Comparison of ENCODE assay signal across 10 cellular contexts in the genomic region with DNA sequence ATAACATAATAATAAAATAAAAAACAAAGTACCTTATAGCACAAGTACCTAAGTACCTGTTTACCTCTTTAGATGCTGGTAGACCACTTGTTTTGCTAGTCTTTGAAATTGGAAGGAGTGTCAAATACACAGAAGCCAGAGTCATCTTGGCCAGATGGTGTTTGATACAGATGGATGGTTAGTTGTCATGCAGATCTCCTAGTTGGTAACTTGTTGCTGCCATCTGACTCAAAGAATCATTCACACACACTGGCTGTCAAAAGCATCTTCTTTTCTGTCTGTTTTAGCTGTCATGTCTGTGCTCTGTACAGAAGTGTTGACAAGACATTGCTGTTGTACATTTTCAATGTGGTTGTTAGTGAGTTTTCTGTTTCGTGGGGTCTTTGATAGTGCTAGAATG. TPM values are rescaled to one million over a fixed set of nuclear protein-coding genes. Genes with fewer than 3 reads are reported as not detected.
DNase-seq lines count a peak whose midpoint lies in the region; ATAC-seq and TF ChIP-seq lines count a peak whose summit lies in the region.
"Had no signal": no experiment of that assay in that cellular context is flagged by ENCODE, and none has a peak within 500 bp of the region (broad histone marks: within the 10 kb centered on the region; RNA-seq: fewer than 3 reads in every experiment).

No MANE protein-coding gene starts in this region.

- no peaks in the 10 kb centered on the region for H3K79me2 ChIP-seq in MM.1S (ENCODE audit: low read length)

- peak; percentile 66 for DNase-seq in DMS 273 (lab: John Stamatoyannopoulos, UW; ENCODE audit: unreplicated experiment)
- DNase-seq in activated T-helper 1 cell treated with anti-CD3 and anti-CD28 coated beads, Interleukin-12 subunit alpha, Interleukin-12 subunit beta, Interleukin-2, Interleukin-4 antibody, amounts not matched to agents 30 ng/mL and 10 ng/mL and 1 ng/mL, durations not matched to agents 14 hours and 24 hours and 36 hours (ENCODE audit: low spot score), result no peak
- DNase-seq in MM.1S, result no peak
- no peak for DNase-seq in hippocampal formation (lab: John Stamatoyannopoulos, UW)
- no peak for DNase-seq in hepatic stellate cell (ENCODE audit: low spot score)
- DNase-seq in stimulated activated CD4-positive, alpha-beta T cell treated with anti-CD3 and anti-CD28 coated beads, Interleukin-2, amount 100 ng/mL, for 48 hours, result no peak
- DNase-seq: DMS79 had no signal

- H3K4me3 ChIP-seq in MM.1S (ENCODE audit: low read length), result no peak overlapping the region
- H3K4me3 ChIP-seq: neural progenitor cell had no signal

- H3K27ac ChIP-seq in MM.1S (ENCODE audit: low read length), result no peak overlapping the region
- H3K27ac ChIP-seq: neural progenitor cell had no signal

- H2AFZ ChIP-seq in MM.1S (ENCODE audit: low read length), result no peak overlapping the region
- H2AFZ ChIP-seq: neural progenitor cell had no signal

- H3K36me3 ChIP-seq in MM.1S (replicated peaks; ENCODE audit: insufficient read depth, low read length), result peaks cover 7% of the 10 kb centered on the region; the same call in 1 of the 2 replicates

- H3K4me1 ChIP-seq in MM.1S (ENCODE audit: low read length), result no peaks in the 10 kb centered on the region

- peak overlapping the region; percentile 90 for H3K27ac Mint-ChIP-seq in activated T-helper 1 cell treated with anti-CD3 and anti-CD28 coated beads, Interleukin-12 subunit alpha, Interleukin-12 subunit beta, Interleukin-2, Interleukin-4 antibody, amounts not matched to agents 30 ng/mL and 10 ng/mL and 1 ng/mL, durations not matched to agents 14 hours and 24 hours and 36 hours
- H3K27ac Mint-ChIP-seq: neural progenitor cell had no signal

- H3K9me2 ChIP-seq in MM.1S (replicated peaks; ENCODE audit: insufficient read depth, low read length), result no peaks in the 10 kb centered on the region

- no peaks in the 10 kb centered on the region for H3K9me3 ChIP-seq in MM.1S (replicated peaks; ENCODE audit: insufficient read depth, low read length)

- intact Hi-C loops in activated T-helper 1 cell treated with anti-CD3 and anti-CD28 coated beads, Interleukin-12 subunit alpha, Interleukin-12 subunit beta, Interleukin-2, Interleukin-4 antibody, amounts not matched to agents 30 ng/mL and 10 ng/mL and 1 ng/mL, durations not matched to agents 14 hours and 24 hours and 36 hours (cut with micrococcal nuclease), result loop anchor here (1.0 to 2.0 kb wide), 4 partner anchors 15 to 61 kb away; no protein-coding TSS in a partner anchor

- no peaks in the 10 kb centered on the region for H3K9me3 Mint-ChIP-seq in activated T-helper 1 cell treated with anti-CD3 and anti-CD28 coated beads, Interleukin-12 subunit alpha, Interleukin-12 subunit beta, Interleukin-2, Interleukin-4 antibody, amounts not matched to agents 30 ng/mL and 10 ng/mL and 1 ng/mL, durations not matched to agents 14 hours and 24 hours and 36 hours
- H3K9me3 Mint-ChIP-seq: neural progenitor cell had no signal

- peaks cover 51% of the 10 kb centered on the region for H3K4me1 Mint-ChIP-seq in activated T-helper 1 cell treated with anti-CD3 and anti-CD28 coated beads, Interleukin-12 subunit alpha, Interleukin-12 subunit beta, Interleukin-2, Interleukin-4 antibody, amounts not matched to agents 30 ng/mL and 10 ng/mL and 1 ng/mL, durations not matched to agents 14 hours and 24 hours and 36 hours (ENCODE audit: low read depth)
- H3K4me1 Mint-ChIP-seq: neural progenitor cell had no signal

- no peaks in the 10 kb centered on the region for H3K27me3 Mint-ChIP-seq in activated T-helper 1 cell treated with anti-CD3 and anti-CD28 coated beads, Interleukin-12 subunit alpha, Interleukin-12 subunit beta, Interleukin-2, Interleukin-4 antibody, amounts not matched to agents 30 ng/mL and 10 ng/mL and 1 ng/mL, durations not matched to agents 14 hours and 24 hours and 36 hours (ENCODE audit: insufficient read depth)

- peaks cover 54% of the 10 kb centered on the region for H3K36me3 Mint-ChIP-seq in activated T-helper 1 cell treated with anti-CD3 and anti-CD28 coated beads, Interleukin-12 subunit alpha, Interleukin-12 subunit beta, Interleukin-2, Interleukin-4 antibody, amounts not matched to agents 30 ng/mL and 10 ng/mL and 1 ng/mL, durations not matched to agents 14 hours and 24 hours and 36 hours (ENCODE audit: low read depth)

- H3K9ac ChIP-seq in MM.1S (ENCODE audit: low read length), result no peak overlapping the region
- H3K9ac ChIP-seq: neural progenitor cell had no signal

- ATAC-seq in GM19438 (IDR thresholded peaks at IDR 0.05; ENCODE audit: low read depth, unreplicated experiment) (peak; percentile 76), HG03097 (IDR thresholded peaks at IDR 0.05; ENCODE audit: low FRiP score, unreplicated experiment) (peak; percentile 48)

- H3K4me2 ChIP-seq in MM.1S (ENCODE audit: low read depth, low read length), result no peak overlapping the region
- H3K4me2 ChIP-seq: neural progenitor cell had no signal

- no peaks in the 10 kb centered on the region for H4K20me1 ChIP-seq in MM.1S (ENCODE audit: insufficient read depth, low read length)

- no peaks in the 10 kb centered on the region for H3F3A ChIP-seq in MM.1S (ENCODE audit: insufficient read depth, low read length)

- no peak for TF ChIP-seq CTCF in MM.1S (IDR thresholded peaks at IDR 0.05; ENCODE audit: low read length)

- H3K27me3 ChIP-seq in MM.1S (replicated peaks; ENCODE audit: insufficient read depth, low read length), result no peaks in the 10 kb centered on the region
- H3K27me3 ChIP-seq: neural progenitor cell had no signal

- H3K4me3 Mint-ChIP-seq in activated T-helper 1 cell treated with anti-CD3 and anti-CD28 coated beads, Interleukin-12 subunit alpha, Interleukin-12 subunit beta, Interleukin-2, Interleukin-4 antibody, amounts not matched to agents 30 ng/mL and 10 ng/mL and 1 ng/mL, durations not matched to agents 14 hours and 24 hours and 36 hours, result peak overlapping the region; percentile 19
- H3K4me3 Mint-ChIP-seq: neural progenitor cell had no signal

RNA-seq across cellular contexts. Expression of a gene that starts 39.7 kb away (rescaled TPM):
- 136 and 141 TPM in 2 replicates for total RNA-seq in activated T-helper 1 cell treated with anti-CD3 and anti-CD28 coated beads, Interleukin-12 subunit alpha, Interleukin-12 subunit beta, Interleukin-2, Interleukin-4 antibody, amounts not matched to agents 30 ng/mL and 10 ng/mL and 1 ng/mL, durations not matched to agents 14 hours and 24 hours and 36 hours
